Comparison of ENCODE assay signal across 31 cellular contexts in genomic region chr18:72456802-72457201, GRCh38.
A peak's percentile ranks its signal among the peaks of the same experiment; 100 is the strongest.
DNase-seq lines count a peak whose midpoint lies in the region; ATAC-seq and TF ChIP-seq lines count a peak whose summit lies in the region.
"Had no signal": no experiment of that assay in that cellular context is flagged by ENCODE, and none has a peak within 500 bp of the region (broad histone marks: within the 10 kb centered on the region; RNA-seq: fewer than 3 reads in every experiment).

No MANE protein-coding gene starts in this region.

- H3K14ac ChIP-seq in IMR-90 (replicated peaks; ENCODE audit: low read depth, low read length) = no peak overlapping the region

- H2AK9ac ChIP-seq in IMR-90 (replicated peaks; ENCODE audit: low read depth, low read length, poor library complexity) = no peak overlapping the region

- no peak overlapping the region for H4K91ac ChIP-seq in IMR-90 (ENCODE audit: insufficient read depth, low read depth, low read length)

- ATAC-seq in IMR-90 (ENCODE audit: low read depth) (no peak), GM18511 (IDR thresholded peaks at IDR 0.05; ENCODE audit: unreplicated experiment) (no peak)
- ATAC-seq: activated naive CD8-positive, alpha-beta T cell treated with anti-CD3 and anti-CD28 coated beads, Interleukin-2, amount 50 U/mL, for 24 hours; gastroesophageal sphincter; GM12878; HepG2 had no signal

- no peak overlapping the region for H2AFZ ChIP-seq in IMR-90 (replicated peaks; ENCODE audit: low read length, poor library complexity)
- H2AFZ ChIP-seq: GM23248 had no signal

- H3K9ac ChIP-seq in IMR-90 (ENCODE audit: low read depth, low read length) = no peak overlapping the region
- H3K9ac ChIP-seq: GM23248 had no signal

- peaks cover 9% of the 10 kb centered on the region for H3K9me3 ChIP-seq in IMR-90 (ENCODE audit: control insufficient read depth, insufficient read depth, low read length)
- H3K9me3 ChIP-seq: Peyer's patch, right atrium auricular region, thyroid gland had no signal

- no peaks in the 10 kb centered on the region for H4K20me1 ChIP-seq in IMR-90 (ENCODE audit: insufficient read depth, low read length)

- H3K27me3 ChIP-seq in IMR-90 (ENCODE audit: control insufficient read depth, insufficient read depth, low read length) = no peaks in the 10 kb centered on the region
- H3K27me3 ChIP-seq: cardiac muscle cell, gastroesophageal sphincter, Peyer's patch, right atrium auricular region, thyroid gland had no signal

- no peak overlapping the region for H3K27ac ChIP-seq in IMR-90 (ENCODE audit: insufficient read depth, low read length)
- H3K27ac ChIP-seq: cardiac muscle cell, gastroesophageal sphincter, GM23248, Peyer's patch, right atrium auricular region, SK-N-MC, thyroid gland had no signal

- CTCF ChIA-PET in IMR-90 (lab: Yijun Ruan, JAX) = no interaction called here

- no peaks in the 10 kb centered on the region for H3K4me1 ChIP-seq in IMR-90 (ENCODE audit: control insufficient read depth, insufficient read depth, low read length)
- H3K4me1 ChIP-seq: gastroesophageal sphincter, Peyer's patch, right atrium auricular region, thyroid gland had no signal

- dilution Hi-C loops in IMR-90 (cut with HindIII; ENCODE audit: low sequenced_read_pairs, unreplicated experiment) = no loop called here

- H2BK15ac ChIP-seq in IMR-90 (ENCODE audit: low read depth, low read length) = no peak overlapping the region

- H3K79me1 ChIP-seq in IMR-90 (ENCODE audit: low read depth in 1 of 2, low read length in 2 of 2) = no peaks in the 10 kb centered on the region

- DNase-seq in IMR-90 = peak; percentile 14
- peak; percentile 61 for DNase-seq in astrocyte of the spinal cord (ENCODE audit: low read depth, low spot score)
- DNase-seq in fibroblast of villous mesenchyme (ENCODE audit: low read depth) = peak; percentile 3
- DNase-seq in retinal pigment epithelial cell (ENCODE audit: low read depth) = peak; percentile 67
- no peak for DNase-seq in nucleus accumbens (lab: John Stamatoyannopoulos, UW)
- no peak for DNase-seq in dedifferentiated amniotic fluid mesenchymal stem cell (ENCODE audit: extremely low spot score)
- no peak for DNase-seq in GM20000 (ENCODE audit: low spot score)
- DNase-seq: activated B cell treated with CpG ODN at 0.5 μM for 24 hours; activated CD4-positive, alpha-beta memory T cell treated with anti-CD3 and anti-CD28 coated beads for 36 hours; activated gamma-delta T cell; activated naive CD8-positive, alpha-beta T cell treated with anti-CD3 and anti-CD28 coated beads, Interleukin-2, amount 50 U/mL, for 24 hours; activated T-cell treated with anti-CD3 and anti-CD28 coated beads for 4 hours; CD8-positive, alpha-beta memory T cell; dermis blood vessel endothelial cell; DMS79 treated with DMSO at 0.1 percent for 48 hours; GM23248; NCI-H1105; NCI-H2081; NCI-H510A; NK-92 treated with Interleukin-12 subunit alpha and Interleukin-12 subunit beta, amount 100 ng/mL, for 24 hours; occipital lobe; Peyer's patch; stimulated activated CD4-positive, alpha-beta T cell treated with anti-CD3 and anti-CD28 coated beads, Interleukin-12 subunit alpha, Interleukin-12 subunit beta, amount 100 ng/mL, for 4 hours; thyroid gland had no signal

- no peak overlapping the region for H3K4ac ChIP-seq in IMR-90 (ENCODE audit: low read depth, low read length)

- H4K5ac ChIP-seq in IMR-90 (ENCODE audit: low read depth, low read length) = no peak overlapping the region

- H4K8ac ChIP-seq in IMR-90 (ENCODE audit: low read depth in 2 of 2, low read length in 2 of 2) = no peak overlapping the region

- H3K36me3 ChIP-seq in IMR-90 (ENCODE audit: control insufficient read depth, insufficient read depth, low read length) = no peaks in the 10 kb centered on the region
- H3K36me3 ChIP-seq: cardiac muscle cell, gastroesophageal sphincter, Peyer's patch, right atrium auricular region, thyroid gland had no signal

- H2BK5ac ChIP-seq in IMR-90 (ENCODE audit: low read depth, low read length, poor library complexity, severe bottlenecking) = no peak overlapping the region

- H2BK120ac ChIP-seq in IMR-90 (ENCODE audit: low read depth, low read length) = no peak overlapping the region

- TF ChIP-seq RAD21 in IMR-90 (IDR thresholded peaks at IDR 0.05; ENCODE audit: low read length) = no peak

- no CpG with 5 or more reads among the region's 1 CpG for WGBS in IMR-90 (ENCODE audit: extremely low coverage in 2 of 2, insufficient read length in 1 of 2), 2 experiments

- H2AK5ac ChIP-seq in IMR-90 (ENCODE audit: low read depth, low read length) = no peak overlapping the region

- H3K4me3 ChIP-seq in IMR-90 (ENCODE audit: insufficient read depth, low read depth, low read length) (no peak overlapping the region), astrocyte of the spinal cord (ENCODE audit: low read depth, low read length) (no peak overlapping the region), fibroblast of villous mesenchyme (ENCODE audit: low read depth, low read length) (no peak overlapping the region), retinal pigment epithelial cell (ENCODE audit: low read length) (no peak overlapping the region)
- H3K4me3 ChIP-seq: cardiac muscle cell, gastroesophageal sphincter, GM12878, GM23248, Peyer's patch, right atrium auricular region, SK-N-MC, thyroid gland had no signal

- no peak for TF ChIP-seq CTCF in IMR-90 (conservative IDR thresholded peaks at IDR 0.05; ENCODE audit: low read depth, low read length)
- no peak for TF ChIP-seq CTCF in astrocyte of the spinal cord (IDR thresholded peaks at IDR 0.05; ENCODE audit: low read depth, low read length)
- TF ChIP-seq CTCF in fibroblast of villous mesenchyme (IDR thresholded peaks at IDR 0.05; ENCODE audit: insufficient read depth, low read depth, low read length) = no peak
- TF ChIP-seq CTCF in retinal pigment epithelial cell (conservative IDR thresholded peaks at IDR 0.05; ENCODE audit: low read depth, low read length) = no peak
- TF ChIP-seq CTCF in GM20000 (IDR thresholded peaks at IDR 0.05; ENCODE audit: extremely low read depth, missing control alignments) = no peak

- no peaks in the 10 kb centered on the region for H3K9me1 ChIP-seq in IMR-90 (ENCODE audit: insufficient read depth, low read length)

- H3K18ac ChIP-seq in IMR-90 (ENCODE audit: low read depth, low read length) = no peak overlapping the region

- intact Hi-C loops in IMR-90 (cut with micrococcal nuclease) = no loop called here

- POLR2A ChIA-PET in IMR-90 (lab: Charles Lee; ENCODE audit: unreplicated experiment) = no interaction called here

- H3K23ac ChIP-seq in IMR-90 (ENCODE audit: low read depth, low read length) = no peak overlapping the region

- H3K56ac ChIP-seq in IMR-90 (ENCODE audit: extremely low read depth, insufficient read depth, low read length) = no peak overlapping the region

- no peak overlapping the region for H2BK20ac ChIP-seq in IMR-90 (ENCODE audit: low read depth, low read length)

- BruUV-seq in IMR-90 (replicated peaks; lab: Mats Ljungman, UMichigan) = no TSS peak

- in situ Hi-C loops in IMR-90 (cut with MboI; ENCODE audit: low sequenced_read_pairs) (no loop called here), astrocyte of the spinal cord (cut with HindIII; ENCODE audit: low sequenced_read_pairs) (no loop called here)

- no peak for TF ChIP-seq POLR2A in IMR-90 (IDR thresholded peaks at IDR 0.05; ENCODE audit: low read depth, low read length)

- H3K4me2 ChIP-seq in IMR-90 (ENCODE audit: low read depth, low read length) = no peak overlapping the region

TF ChIP-seq in IMR-90, 13 proteins besides CTCF, POLR2A, EP300 and RAD21:
- TF ChIP-seq CEBPB (IDR thresholded peaks at IDR 0.05; ENCODE audit: low read depth, low read length) (no peak), MAFK (IDR thresholded peaks at IDR 0.05; ENCODE audit: low read depth, low read length) (no peak), CHD1 (IDR thresholded peaks at IDR 0.05; ENCODE audit: low read depth, low read length) (no peak), RCOR1 (IDR thresholded peaks at IDR 0.05; ENCODE audit: insufficient replicate concordance, low read length) (no peak), BHLHE40 (IDR thresholded peaks at IDR 0.05; ENCODE audit: low read depth, low read length) (no peak), MXI1 (IDR thresholded peaks at IDR 0.05; ENCODE audit: borderline replicate concordance, low read depth, low read length) (no peak), FOS (IDR thresholded peaks at IDR 0.05; ENCODE audit: low read depth, low read length) (no peak), SMC3 (IDR thresholded peaks at IDR 0.05; ENCODE audit: low read depth, low read length) (no peak), NFE2L2 (IDR thresholded peaks at IDR 0.05; ENCODE audit: low read depth, low read length) (no peak)
- TF ChIP-seq, protein P1, sequence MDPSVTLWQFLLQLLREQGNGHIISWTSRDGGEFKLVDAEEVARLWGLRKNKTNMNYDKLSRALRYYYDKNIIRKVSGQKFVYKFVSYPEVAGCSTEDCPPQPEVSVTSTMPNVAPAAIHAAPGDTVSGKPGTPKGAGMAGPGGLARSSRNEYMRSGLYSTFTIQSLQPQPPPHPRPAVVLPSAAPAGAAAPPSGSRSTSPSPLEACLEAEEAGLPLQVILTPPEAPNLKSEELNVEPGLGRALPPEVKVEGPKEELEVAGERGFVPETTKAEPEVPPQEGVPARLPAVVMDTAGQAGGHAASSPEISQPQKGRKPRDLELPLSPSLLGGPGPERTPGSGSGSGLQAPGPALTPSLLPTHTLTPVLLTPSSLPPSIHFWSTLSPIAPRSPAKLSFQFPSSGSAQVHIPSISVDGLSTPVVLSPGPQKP (IDR thresholded peaks at IDR 0.05; ENCODE audit: borderline replicate concordance, low read depth, low read length) = no peak

Comparison
In these comparisons a context has a peak if more than half of its experiments do, and no peak if none do; other contexts are left out.
1. DNase-seq: peak in IMR-90 (single experiment), astrocyte of the spinal cord (single experiment), fibroblast of villous mesenchyme (single experiment) and retinal pigment epithelial cell (single experiment); none in nucleus accumbens (0 of 56), dedifferentiated amniotic fluid mesenchymal stem cell (single experiment) and GM20000 (single experiment).